16 cellular contexts compared by ENCODE assay signal in genomic region chr2:199195893-199196502, GRCh38.
DNase-seq lines count a peak whose midpoint lies in the region; ATAC-seq and TF ChIP-seq lines count a peak whose summit lies in the region.
"Had no signal": no experiment of that assay in that cellular context is flagged by ENCODE, and none has a peak within 500 bp of the region (broad histone marks: within the 10 kb centered on the region; RNA-seq: fewer than 3 reads in every experiment).

No MANE protein-coding gene starts in this region.

- peak overlapping the region; percentile 47 for H3K27ac Mint-ChIP-seq in nephron progenitor cell
- H3K27ac Mint-ChIP-seq: CD14-positive monocyte; CD8-positive, alpha-beta T cell; IgD-negative memory B cell had no signal

- H3K36me3 ChIP-seq in BLaER1, result no peaks in the 10 kb centered on the region
- H3K36me3 ChIP-seq: BE2C, HAP-1 had no signal

- in situ Hi-C loops in KBM-7 (cut with MboI; ENCODE audit: low pct_unique_long_range_greater_than_20kb, low sequenced_read_pairs), result no loop called here

- H3K27me3 Mint-ChIP-seq in nephron progenitor cell (ENCODE audit: low read depth, poor library complexity), result no peaks in the 10 kb centered on the region
- H3K27me3 Mint-ChIP-seq: IgD-negative memory B cell had no signal

- TF ChIP-seq CTCF in nephron progenitor cell (IDR thresholded peaks at IDR 0.05), result no peak

- peaks cover 31% of the 10 kb centered on the region for H3K4me1 Mint-ChIP-seq in nephron progenitor cell
- H3K4me1 Mint-ChIP-seq: CD14-positive monocyte, IgD-negative memory B cell had no signal

- peak; percentile 37 for DNase-seq in KBM-7
- peak; percentile 37 for DNase-seq in SK-N-DZ (ENCODE audit: low spot score)
- DNase-seq in nephron progenitor cell, result no peak
- no peak for DNase-seq in DMS53 (lab: John Stamatoyannopoulos, UW)
- DNase-seq: BE2C; CD8-positive, alpha-beta T cell; COR-L47; DMS153; DND-41; GDM1 had no signal

- H3K4me2 ChIP-seq in BLaER1, result 0 out of 2 replicates have a peak overlapping the region, but pooled peaks have one; percentile 3

- H3K9me3 Mint-ChIP-seq in nephron progenitor cell, result no peaks in the 10 kb centered on the region
- H3K9me3 Mint-ChIP-seq: CD8-positive, alpha-beta T cell; IgD-negative memory B cell had no signal

- H3K27ac ChIP-seq in BLaER1, result no peak overlapping the region

- H4K20me1 ChIP-seq in BLaER1, result no peaks in the 10 kb centered on the region

- H3K4me3 ChIP-seq in BLaER1, result no peak overlapping the region
- H3K4me3 ChIP-seq: HAP-1 had no signal

- no peaks in the 10 kb centered on the region for H3K9me3 ChIP-seq in BLaER1
- H3K9me3 ChIP-seq: BE2C, HAP-1 had no signal

- no peaks in the 10 kb centered on the region for H3K27me3 ChIP-seq in BLaER1
- H3K27me3 ChIP-seq: BE2C had no signal

- H3K36me3 Mint-ChIP-seq in nephron progenitor cell (ENCODE audit: low read depth), result no peaks in the 10 kb centered on the region
- H3K36me3 Mint-ChIP-seq: CD14-positive monocyte; CD8-positive, alpha-beta T cell; IgD-negative memory B cell had no signal

- no peak overlapping the region for H3K9ac ChIP-seq in BLaER1

- ATAC-seq in GM18505 (IDR thresholded peaks at IDR 0.05; ENCODE audit: unreplicated experiment) (no peak), GM21529 (IDR thresholded peaks at IDR 0.05; ENCODE audit: unreplicated experiment) (no peak)
- ATAC-seq: CD8-positive, alpha-beta T cell had no signal

- no peak for TF ChIP-seq POLR2A in GM18505 (IDR thresholded peaks at IDR 0.05; ENCODE audit: borderline replicate concordance, extremely low read depth, insufficient read depth, insufficient read length)

- H3K4me1 ChIP-seq in BLaER1, result no peaks in the 10 kb centered on the region
- H3K4me1 ChIP-seq: BE2C, HAP-1 had no signal

- H3K4me3 Mint-ChIP-seq in nephron progenitor cell, result no peak overlapping the region
- H3K4me3 Mint-ChIP-seq: CD14-positive monocyte; CD8-positive, alpha-beta T cell; IgD-negative memory B cell had no signal

Comparison
In these comparisons a context has a peak if more than half of its experiments do, and no peak if none do; other contexts are left out.
1. DNase-seq: peak in KBM-7 (single experiment) and SK-N-DZ (single experiment); none in nephron progenitor cell (single experiment) and DMS53 (single experiment).